In genomic region chr5:73792687-73793320, GRCh38 we compare ENCODE assay signal across 8 cellular contexts.
DNase-seq lines count a peak whose midpoint lies in the region; ATAC-seq and TF ChIP-seq lines count a peak whose summit lies in the region.

No MANE protein-coding gene starts in this region.

- no peaks in the 10 kb centered on the region for H3K36me3 ChIP-seq in lung (ENCODE audit: control insufficient read depth in 2 of 2, insufficient read depth in 2 of 2, low read length in 2 of 2)

- WGBS in lung, 2 donors: 2% methylated on average over 2 of the region's 2 CpGs

- H3K27ac ChIP-seq in lung (ENCODE audit: low read depth in 1 of 2, low read length in 1 of 2): no peak overlapping the region

- H3K4me1 ChIP-seq in lung (ENCODE audit: control insufficient read depth in 2 of 2, insufficient read depth in 2 of 2, low read length in 2 of 2): peaks cover 0 to 12% of the 10 kb centered on the region in 2 donors

- POLR2A ChIA-PET in activated CD4-positive, alpha-beta T cell treated with anti-CD3 and anti-CD28 coated beads, Interleukin-2, amount 10 ng/mL, durations not matched to agents 7 days and 5 days (lab: Charles Lee): no interaction called here

- no peaks in the 10 kb centered on the region for H3K9me3 ChIP-seq in lung (ENCODE audit: control insufficient read depth in 2 of 2, insufficient read depth in 1 of 2, low read length in 1 of 2)

- CTCF ChIA-PET in activated CD4-positive, alpha-beta T cell treated with anti-CD3 and anti-CD28 coated beads, Interleukin-2, amount 10 ng/mL, durations not matched to agents 7 days and 5 days (lab: Charles Lee): interaction anchor here (0.5 to 1.6 kb wide), 3 partner anchors 202 to 269 kb away, joined by 4 to 7 read pairs (median 6); no protein-coding TSS in a partner anchor

- peaks cover 28% of the 10 kb centered on the region for H3K27me3 Mint-ChIP-seq in activated CD4-positive, alpha-beta T cell treated with anti-CD3 and anti-CD28 coated beads, Interleukin-2, amount 10 ng/mL, durations not matched to agents 7 days and 5 days

- TF ChIP-seq CTCF in lung (IDR thresholded peaks at IDR 0.05; ENCODE audit: control extremely low read depth, extremely low read depth): peak; percentile 92

- H3K4me3 ChIP-seq in lung: no peak overlapping the region

- no peaks in the 10 kb centered on the region for H3K36me3 Mint-ChIP-seq in activated CD4-positive, alpha-beta T cell treated with anti-CD3 and anti-CD28 coated beads, Interleukin-2, amount 10 ng/mL, durations not matched to agents 7 days and 5 days (ENCODE audit: low read depth)

- H3K27me3 ChIP-seq in lung (ENCODE audit: control insufficient read depth, insufficient read depth): no peaks in the 10 kb centered on the region

- H3K9me3 Mint-ChIP-seq in activated CD4-positive, alpha-beta T cell treated with anti-CD3 and anti-CD28 coated beads, Interleukin-2, amount 10 ng/mL, durations not matched to agents 7 days and 5 days: no peaks in the 10 kb centered on the region

- DNase-seq in EL (peak; percentile 76), NCI-H345 (lab: John Stamatoyannopoulos, UW) (peak; percentile 63), dermis blood vessel endothelial cell (peak; percentile 88), lung (ENCODE audit: low spot score) (peak; percentile 72)
- DNase-seq in activated CD4-positive, alpha-beta T cell treated with anti-CD3 and anti-CD28 coated beads, Interleukin-2, amount 10 ng/mL, durations not matched to agents 7 days and 5 days: peak; percentile 68
- peak; percentile 24 for DNase-seq in stimulated activated CD8-positive, alpha-beta memory T cell treated with anti-CD3 and anti-CD28 coated beads, Interleukin-15, amount 100 ng/mL, for 1 hour (ENCODE audit: low read depth)

- no peak overlapping the region for H3K4me3 Mint-ChIP-seq in activated CD4-positive, alpha-beta T cell treated with anti-CD3 and anti-CD28 coated beads, Interleukin-2, amount 10 ng/mL, durations not matched to agents 7 days and 5 days

- H3K27ac Mint-ChIP-seq in activated CD4-positive, alpha-beta T cell treated with anti-CD3 and anti-CD28 coated beads, Interleukin-2, amount 10 ng/mL, durations not matched to agents 7 days and 5 days: no peak overlapping the region

- no peaks in the 10 kb centered on the region for H3K4me1 Mint-ChIP-seq in activated CD4-positive, alpha-beta T cell treated with anti-CD3 and anti-CD28 coated beads, Interleukin-2, amount 10 ng/mL, durations not matched to agents 7 days and 5 days

- peak; percentile 64 for ATAC-seq in HG02610 (IDR thresholded peaks at IDR 0.05; ENCODE audit: unreplicated experiment)
- ATAC-seq in lung (ENCODE audit: insufficient read depth, low FRiP score): peak; percentile 79
- ATAC-seq in GM18868 (IDR thresholded peaks at IDR 0.05; ENCODE audit: unreplicated experiment): no peak

Comparison
In these comparisons a context has a peak if more than half of its experiments do, and no peak if none do; other contexts are left out.
1. DNase-seq: peak in every context shown above with its lines; median percentile 88 in dermis blood vessel endothelial cell; 76 in EL; 72 in lung; 68 in activated CD4-positive, alpha-beta T cell treated with anti-CD3 and anti-CD28 coated beads, Interleukin-2, amount 10 ng/mL, durations not matched to agents 7 days and 5 days; 63 in NCI-H345; 24 in stimulated activated CD8-positive, alpha-beta memory T cell treated with anti-CD3 and anti-CD28 coated beads, Interleukin-15, amount 100 ng/mL, for 1 hour.